Comparison of ENCODE assay signal across 11 cellular contexts in genomic region chr1:37498872-37499617, GRCh38. TPM values are rescaled to one million over a fixed set of nuclear protein-coding genes. Genes with fewer than 3 reads are reported as not detected.
DNase-seq lines count a peak whose midpoint lies in the region; ATAC-seq and TF ChIP-seq lines count a peak whose summit lies in the region.
"Had no signal": no experiment of that assay in that cellular context is flagged by ENCODE, and none has a peak within 500 bp of the region (broad histone marks: within the 10 kb centered on the region; RNA-seq: fewer than 3 reads in every experiment).

No MANE protein-coding gene starts in this region.

- peak; percentile 38 for DNase-seq in GM03348 (ENCODE audit: low spot score)
- DNase-seq in RPMI7951 (ENCODE audit: low read depth), result peak; percentile 66
- DNase-seq in fibroblast of pulmonary artery (ENCODE audit: low read depth), result peak; percentile 73
- DNase-seq in psoas muscle, result no peak
- DNase-seq in activated naive CD4-positive, alpha-beta T cell treated with anti-CD3 and anti-CD28 coated beads, Interleukin-2, amount 50 U/mL, for 72 hours (ENCODE audit: low spot score in 2 of 2), result no peak
- DNase-seq in ureter (ENCODE audit: low spot score), result no peak
- no peak for DNase-seq in activated CD4-positive, alpha-beta T cell treated with anti-CD3 and anti-CD28 coated beads for 1 hour
- DNase-seq: NCI-H187 treated with DMSO at 0.1 percent for 48 hours, retina had no signal

- no peaks in the 10 kb centered on the region for H3K9me3 Mint-ChIP-seq in activated naive CD4-positive, alpha-beta T cell treated with anti-CD3 and anti-CD28 coated beads, Interleukin-2, amount 50 U/mL, for 72 hours

- WGBS in psoas muscle, 3 donors, result 50 to 55% (median 52%) methylated on average over 4 of the region's 4 CpGs

- H3K27me3 ChIP-seq in psoas muscle (ENCODE audit: insufficient read depth in 3 of 3, low read length in 2 of 3), result no peaks in the 10 kb centered on the region
- H3K27me3 ChIP-seq: tibial nerve had no signal

- peak; percentile 76 to 99 (median 96) for ATAC-seq in psoas muscle
- ATAC-seq in GM21529 (IDR thresholded peaks at IDR 0.05; ENCODE audit: unreplicated experiment), result no peak
- no peak for ATAC-seq in activated naive CD4-positive, alpha-beta T cell treated with anti-CD3 and anti-CD28 coated beads, Interleukin-2, amount 50 U/mL, for 72 hours

- H3K4me3 ChIP-seq in fibroblast of pulmonary artery (replicated peaks; ENCODE audit: low read depth, low read length) (no peak overlapping the region), psoas muscle (no peak overlapping the region)
- H3K4me3 ChIP-seq: tibial nerve had no signal

- no peaks in the 10 kb centered on the region for H3K9me3 ChIP-seq in psoas muscle
- H3K9me3 ChIP-seq: tibial nerve had no signal

- TF ChIP-seq CTCF in fibroblast of pulmonary artery (IDR thresholded peaks at IDR 0.05; ENCODE audit: low read length, missing control alignments) (no peak), psoas muscle (IDR thresholded peaks at IDR 0.05) (no peak)

- intact Hi-C loops in psoas muscle (cut with DNase I), result no loop called here

- H3K36me3 Mint-ChIP-seq in activated naive CD4-positive, alpha-beta T cell treated with anti-CD3 and anti-CD28 coated beads, Interleukin-2, amount 50 U/mL, for 72 hours, result no peaks in the 10 kb centered on the region

- peak overlapping the region; percentile 33 for H3K27ac ChIP-seq in psoas muscle
- H3K27ac ChIP-seq: tibial nerve had no signal

- H3K27ac Mint-ChIP-seq in activated naive CD4-positive, alpha-beta T cell treated with anti-CD3 and anti-CD28 coated beads, Interleukin-2, amount 50 U/mL, for 72 hours, result no peak overlapping the region

- peaks cover 9% of the 10 kb centered on the region for H3K4me1 ChIP-seq in psoas muscle

- peaks cover 0 to 58% of the 10 kb centered on the region in 2 donors for H3K36me3 ChIP-seq in psoas muscle (ENCODE audit: insufficient read depth in 1 of 2, low read depth in 1 of 2)

RNA-seq across cellular contexts. Expression of gene MEAF6, which starts 15.5 kb away (rescaled TPM):
- 85.5 and 91.0 TPM in 2 replicates for total RNA-seq in RPMI7951 (2014; rRNA removed; shearing (Covaris generic))
- total RNA-seq in psoas muscle (10 to 100 TPM; 27.2 to 35.5 (median 33.0) TPM), ureter (60.7 TPM)
- polyA plus RNA-seq in psoas muscle, result 100 to 1,000 TPM in 1 of 3 donors, 10 to 100 TPM in 2; 33.8 to 109 (median 43.1) TPM
- 10 to 100 TPM; 48.0 to 66.8 TPM for total RNA-seq in activated naive CD4-positive, alpha-beta T cell treated with anti-CD3 and anti-CD28 coated beads, Interleukin-2, amount 50 U/mL, for 72 hours

RNA-seq across cellular contexts. Expression of gene ZC3H12A, which starts 24.7 kb away (rescaled TPM):
- 4.6 and 7.3 TPM in 2 replicates for total RNA-seq in RPMI7951 (2014; rRNA removed; shearing (Covaris generic))
- total RNA-seq in psoas muscle (10 to 100 TPM in 3 of 4 donors, 1 to 10 TPM in 1; 1.9 to 30.2 (median 15.6) TPM), ureter (56.6 TPM)
- polyA plus RNA-seq in psoas muscle, result 10 to 100 TPM in 1 of 3 donors, 1 to 10 TPM in 2; 3.2 to 23.3 (median 3.7) TPM
- total RNA-seq in activated naive CD4-positive, alpha-beta T cell treated with anti-CD3 and anti-CD28 coated beads, Interleukin-2, amount 50 U/mL, for 72 hours, result 10 to 100 TPM; 30.2 to 58.6 TPM

RNA-seq across cellular contexts. Expression of gene SNIP1, which starts 55.0 kb away (rescaled TPM):
- total RNA-seq in RPMI7951 (2014; rRNA removed; shearing (Covaris generic)), result 12.9 and 19.2 TPM in 2 replicates
- total RNA-seq in psoas muscle (10 to 100 TPM in 1 of 4 donors, 1 to 10 TPM in 3; 8.1 to 11.9 (median 9.3) TPM), ureter (20.0 TPM)
- 1 to 10 TPM; 4.1 to 8.0 (median 7.4) TPM for polyA plus RNA-seq in psoas muscle
- total RNA-seq in activated naive CD4-positive, alpha-beta T cell treated with anti-CD3 and anti-CD28 coated beads, Interleukin-2, amount 50 U/mL, for 72 hours, result 10 to 100 TPM; 22.1 to 29.5 TPM

RNA-seq across cellular contexts. Expression of gene DNALI1, which starts 57.7 kb away (rescaled TPM):
- total RNA-seq in RPMI7951 (2014; rRNA removed; shearing (Covaris generic)), result 5.7 and 5.9 TPM in 2 replicates
- total RNA-seq in psoas muscle (1 to 10 TPM; 1.2 to 2.0 (median 1.3) TPM), ureter (11.5 TPM)
- polyA plus RNA-seq in psoas muscle, result 1 to 10 TPM in 2 of 3 donors, under 1 TPM in 1; 0.82 to 2.1 (median 1.1) TPM
- total RNA-seq in activated naive CD4-positive, alpha-beta T cell treated with anti-CD3 and anti-CD28 coated beads, Interleukin-2, amount 50 U/mL, for 72 hours, result not detected

Comparison
In these comparisons a context has a peak if more than half of its experiments do, and no peak if none do; other contexts are left out.
1. DNase-seq: peak in GM03348 (single experiment), RPMI7951 (single experiment) and fibroblast of pulmonary artery (single experiment); none in psoas muscle (0 of 2), activated naive CD4-positive, alpha-beta T cell treated with anti-CD3 and anti-CD28 coated beads, Interleukin-2, amount 50 U/mL, for 72 hours (0 of 2), ureter (single experiment) and activated CD4-positive, alpha-beta T cell treated with anti-CD3 and anti-CD28 coated beads for 1 hour (single experiment).
2. ATAC-seq: peak in psoas muscle (4 of 4); none in GM21529 (single experiment) and activated naive CD4-positive, alpha-beta T cell treated with anti-CD3 and anti-CD28 coated beads, Interleukin-2, amount 50 U/mL, for 72 hours (0 of 2).